8 cellular contexts compared by ENCODE assay signal in the genomic region with DNA sequence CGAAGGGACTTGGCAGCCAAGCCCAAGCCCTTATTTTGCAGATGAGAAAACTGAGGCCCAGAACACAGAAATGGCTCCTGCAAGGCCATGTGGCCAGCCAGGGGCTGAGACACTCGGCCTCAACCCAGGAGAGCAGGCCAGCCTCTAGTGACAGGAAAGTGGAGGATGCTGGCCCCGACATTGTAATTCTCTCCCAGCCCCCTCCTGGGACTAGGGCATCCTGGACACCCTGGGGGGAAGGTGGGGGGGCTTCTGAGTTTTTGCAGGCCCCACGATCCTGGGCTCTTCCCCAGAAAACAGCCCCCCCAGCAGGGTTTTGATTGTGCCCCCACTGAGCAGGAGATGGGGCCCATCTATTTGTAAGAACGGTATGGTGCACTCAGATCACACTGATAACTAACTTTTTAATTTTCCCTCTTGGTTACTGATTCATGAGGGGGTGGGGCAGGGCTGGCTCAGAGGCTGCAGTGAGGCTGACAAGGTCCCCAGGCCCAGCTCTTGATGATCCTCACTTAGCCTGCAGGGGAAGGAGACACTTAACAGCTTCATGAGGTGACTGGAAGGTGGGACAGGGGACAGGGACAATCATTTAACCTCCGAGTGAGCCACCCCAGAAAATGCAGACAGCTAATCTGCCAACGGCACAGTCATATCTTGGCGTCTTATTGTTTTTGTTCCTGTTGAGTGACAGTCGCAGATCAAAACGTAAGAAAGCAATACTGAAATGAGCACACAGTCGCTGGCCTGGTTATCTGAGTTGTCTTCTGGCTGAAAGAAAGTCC. TPM values are rescaled to one million over a fixed set of nuclear protein-coding genes. Genes with fewer than 3 reads are reported as not detected.
DNase-seq lines count a peak whose midpoint lies in the region; ATAC-seq and TF ChIP-seq lines count a peak whose summit lies in the region.

No MANE protein-coding gene starts in this region.

- no peak for TF ChIP-seq POLR2A in upper lobe of left lung (IDR thresholded peaks at IDR 0.05)

- H3K36me3 Mint-ChIP-seq in CD8-positive, alpha-beta memory T cell = peaks cover 0 to 32% (median 7%) of the 10 kb centered on the region in 3 donors
- peaks cover 14% of the 10 kb centered on the region for H3K36me3 Mint-ChIP-seq in activated T-cell treated with anti-CD3 and anti-CD28 coated beads, Interleukin-2, amount 50 U/mL, for 24 hours (ENCODE audit: low read depth)

- TF ChIP-seq CTCF in left lung (IDR thresholded peaks at IDR 0.05) (no peak), upper lobe of left lung (IDR thresholded peaks at IDR 0.05) (no peak)

- DNase-seq in CD8-positive, alpha-beta memory T cell = no peak
- DNase-seq in activated T-cell treated with anti-CD3 and anti-CD28 coated beads, Interleukin-2, amount 50 U/mL, for 24 hours = peak; percentile 65
- DNase-seq in left lung (no peak), upper lobe of left lung (no peak), T1000 (lab: John Stamatoyannopoulos, UW) (no peak), sciatic nerve (ENCODE audit: low spot score) (no peak), LoVo (ENCODE audit: low spot score) (no peak)

- peak overlapping the region; percentile 77 to 94 (median 90) for H3K27ac Mint-ChIP-seq in CD8-positive, alpha-beta memory T cell
- H3K27ac Mint-ChIP-seq in activated T-cell treated with anti-CD3 and anti-CD28 coated beads, Interleukin-2, amount 50 U/mL, for 24 hours = peak overlapping the region; percentile 95

- no peak overlapping the region for H3K4me3 ChIP-seq in CD8-positive, alpha-beta memory T cell (ENCODE audit: low read length)
- H3K4me3 ChIP-seq in left lung = no peak overlapping the region
- peak overlapping the region in 1 of 4 donors; percentile 29 for H3K4me3 ChIP-seq in upper lobe of left lung

- H3K27ac ChIP-seq in CD8-positive, alpha-beta memory T cell (ENCODE audit: low read depth, low read length) = peak overlapping the region; percentile 25
- H3K27ac ChIP-seq in left lung (peak overlapping the region; percentile 78 to 85), upper lobe of left lung (peak overlapping the region; percentile 75 to 90 (median 84))

- no peaks in the 10 kb centered on the region for H3K27me3 ChIP-seq in CD8-positive, alpha-beta memory T cell (ENCODE audit: insufficient read depth, low read length, poor library complexity, severe bottlenecking)
- H3K27me3 ChIP-seq in left lung (no peaks in the 10 kb centered on the region), upper lobe of left lung (no peaks in the 10 kb centered on the region)

- H3K4me1 ChIP-seq in CD8-positive, alpha-beta memory T cell (ENCODE audit: insufficient read depth, low read length) = peaks cover 92% of the 10 kb centered on the region
- H3K4me1 ChIP-seq in left lung = peaks cover 87 to 98% of the 10 kb centered on the region in 2 donors
- H3K4me1 ChIP-seq in upper lobe of left lung = peaks cover 100% of the 10 kb centered on the region in 4 donors

- whole genome bisulfite sequencing in upper lobe of left lung, 2 donors = 49 to 51% methylated on average over 9 to 11 of the region's 11 CpGs

- POLR2A ChIA-PET in CD8-positive, alpha-beta memory T cell (lab: Charles Lee) = no interaction called here

- intact Hi-C loops in left lung (cut with DNase I) = no loop called here
- intact Hi-C loops in sciatic nerve (cut with DNase I) = no loop called here

- H3K9me3 Mint-ChIP-seq in CD8-positive, alpha-beta memory T cell = no peaks in the 10 kb centered on the region
- H3K9me3 Mint-ChIP-seq in activated T-cell treated with anti-CD3 and anti-CD28 coated beads, Interleukin-2, amount 50 U/mL, for 24 hours = no peaks in the 10 kb centered on the region

- peak; percentile 29 for ATAC-seq in HG02642 (IDR thresholded peaks at IDR 0.05; ENCODE audit: poor library complexity, unreplicated experiment)
- no peak for ATAC-seq in left lung
- ATAC-seq in upper lobe of left lung (ENCODE audit: low FRiP score in 2 of 2) = no peak
- ATAC-seq in sciatic nerve = no peak

- H3K4me1 Mint-ChIP-seq in CD8-positive, alpha-beta memory T cell = peaks cover 86 to 100% (median 96%) of the 10 kb centered on the region in 3 donors
- peaks cover 95% of the 10 kb centered on the region for H3K4me1 Mint-ChIP-seq in activated T-cell treated with anti-CD3 and anti-CD28 coated beads, Interleukin-2, amount 50 U/mL, for 24 hours (ENCODE audit: low read depth)

- no peaks in the 10 kb centered on the region for H3K9me3 ChIP-seq in CD8-positive, alpha-beta memory T cell (ENCODE audit: low read length)
- H3K9me3 ChIP-seq in left lung (no peaks in the 10 kb centered on the region), upper lobe of left lung (no peaks in the 10 kb centered on the region)

- CTCF ChIA-PET in CD8-positive, alpha-beta memory T cell (lab: Charles Lee) = interaction anchor here (0.9 to 1.7 kb wide), 2 partner anchors 10 to 20 kb away, joined by 3 read pairs; no protein-coding TSS in a partner anchor

- H3K4me3 Mint-ChIP-seq in CD8-positive, alpha-beta memory T cell = peak overlapping the region; percentile 63 to 84 (median 75)
- peak overlapping the region; percentile 75 for H3K4me3 Mint-ChIP-seq in activated T-cell treated with anti-CD3 and anti-CD28 coated beads, Interleukin-2, amount 50 U/mL, for 24 hours

- TF ChIP-seq EP300 in upper lobe of left lung (IDR thresholded peaks at IDR 0.05) = no peak

- H3K36me3 ChIP-seq in CD8-positive, alpha-beta memory T cell (ENCODE audit: insufficient read depth, low read length) = no peaks in the 10 kb centered on the region
- H3K36me3 ChIP-seq in left lung (peaks cover 0 to 5% of the 10 kb centered on the region in 2 donors), upper lobe of left lung (peaks cover 0 to 10% (median 0%) of the 10 kb centered on the region in 4 donors)

- H3K27me3 Mint-ChIP-seq in CD8-positive, alpha-beta memory T cell = peaks cover 0 to 7% of the 10 kb centered on the region in 2 donors
- H3K27me3 Mint-ChIP-seq in activated T-cell treated with anti-CD3 and anti-CD28 coated beads, Interleukin-2, amount 50 U/mL, for 24 hours = no peaks in the 10 kb centered on the region

RNA-seq across cellular contexts. Expression of a gene that starts 18.9 kb away (rescaled TPM):
- 10 to 100 TPM; 23.3 TPM for total RNA-seq in CD8-positive, alpha-beta memory T cell
- 7.0 TPM for polyA plus RNA-seq in CD8-positive, alpha-beta memory T cell
- 10 to 100 TPM; 43.3 to 46.3 TPM for total RNA-seq in left lung
- total RNA-seq in upper lobe of left lung = 10 to 100 TPM; 39.6 to 89.0 (median 61.5) TPM
- total RNA-seq in sciatic nerve = 44.0 TPM

Comparison
In these comparisons a context has a peak if more than half of its experiments do, and no peak if none do; other contexts are left out.
1. H3K27ac ChIP-seq: peak in every context shown above with its lines; median percentile 84 in upper lobe of left lung; 82 in left lung; 25 in CD8-positive, alpha-beta memory T cell.